Comparison of ENCODE assay signal across 26 cellular contexts in the genomic region with DNA sequence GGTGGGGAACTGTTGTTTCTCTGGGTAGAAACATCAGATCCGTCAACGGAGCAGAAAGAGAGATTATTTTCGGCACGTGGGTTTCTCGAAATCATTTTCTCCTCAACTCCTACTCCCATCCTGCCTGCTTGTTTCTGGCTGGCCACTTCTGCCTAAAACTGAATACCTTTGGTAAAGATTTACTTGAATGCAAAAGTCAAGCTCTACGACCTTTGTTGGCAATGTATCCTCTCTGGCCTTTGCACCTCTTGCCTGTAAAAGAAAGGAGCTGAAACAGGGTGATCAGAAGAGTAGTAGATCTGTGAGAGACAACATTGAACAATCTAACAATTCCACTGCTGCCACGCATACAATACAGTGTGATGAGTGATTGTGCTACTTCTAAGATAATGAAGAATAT.
"Had no signal": no experiment of that assay in that cellular context is flagged by ENCODE, and none has a peak within 500 bp of the region (broad histone marks: within the 10 kb centered on the region; RNA-seq: fewer than 3 reads in every experiment).

No MANE protein-coding gene starts in this region.

- H3K27me3 ChIP-seq: Peyer's patch, SJCRH30 had no signal

- H3K4me2 ChIP-seq: SK-N-SH had no signal

- H3K4me3 Mint-ChIP-seq: activated CD4-positive, alpha-beta memory T cell treated with anti-CD3 and anti-CD28 coated beads, Interleukin-2, amount 10 ng/mL, durations not matched to agents 7 days and 5 days; activated CD4-positive, alpha-beta T cell treated with anti-CD3 and anti-CD28 coated beads for 36 hours; activated naive CD4-positive, alpha-beta T cell treated with anti-CD3 and anti-CD28 coated beads, Interleukin-2, amount 10 ng/mL, durations not matched to agents 7 days and 5 days; activated naive CD8-positive, alpha-beta T cell treated with anti-CD3 and anti-CD28 coated beads for 36 hours; activated T-cell treated with anti-CD3 and anti-CD28 coated beads, Interleukin-2, amount 50 U/mL, for 72 hours had no signal

- H3K4me3 ChIP-seq: Peyer's patch, SJCRH30 had no signal

- H3K36me3 Mint-ChIP-seq: activated naive CD4-positive, alpha-beta T cell treated with anti-CD3 and anti-CD28 coated beads, Interleukin-2, amount 10 ng/mL, durations not matched to agents 7 days and 5 days; activated naive CD8-positive, alpha-beta T cell treated with anti-CD3 and anti-CD28 coated beads for 36 hours had no signal

- H3K4me1 ChIP-seq: Peyer's patch had no signal

- H3K27ac Mint-ChIP-seq: activated CD4-positive, alpha-beta memory T cell treated with anti-CD3 and anti-CD28 coated beads, Interleukin-2, amount 10 ng/mL, durations not matched to agents 7 days and 5 days; activated CD4-positive, alpha-beta T cell treated with anti-CD3 and anti-CD28 coated beads for 36 hours; activated naive CD4-positive, alpha-beta T cell treated with anti-CD3 and anti-CD28 coated beads, Interleukin-2, amount 10 ng/mL, durations not matched to agents 7 days and 5 days; activated naive CD8-positive, alpha-beta T cell treated with anti-CD3 and anti-CD28 coated beads for 36 hours; activated T-cell treated with anti-CD3 and anti-CD28 coated beads, Interleukin-2, amount 50 U/mL, for 72 hours; activated T-helper 2 cell treated with anti-CD3 and anti-CD28 coated beads, Interferon-gamma antibody, Interleukin-2, Interleukin-4, amounts not matched to agents 10 μg/mL and 5 μg/mL and 100 μg/mL, durations not matched to agents 14 hours and 24 hours and 36 hours had no signal

- H3K9me3 ChIP-seq: Peyer's patch, SJCRH30, SK-N-SH had no signal

- H3K27me3 Mint-ChIP-seq: activated CD4-positive, alpha-beta memory T cell treated with anti-CD3 and anti-CD28 coated beads, Interleukin-2, amount 10 ng/mL, durations not matched to agents 7 days and 5 days; activated CD4-positive, alpha-beta T cell treated with anti-CD3 and anti-CD28 coated beads for 36 hours had no signal

- H3K27ac ChIP-seq: RWPE1, SJCRH30, VCaP had no signal

- H3K9me3 Mint-ChIP-seq: activated CD4-positive, alpha-beta memory T cell treated with anti-CD3 and anti-CD28 coated beads, Interleukin-2, amount 10 ng/mL, durations not matched to agents 7 days and 5 days; activated naive CD4-positive, alpha-beta T cell treated with anti-CD3 and anti-CD28 coated beads, Interleukin-2, amount 10 ng/mL, durations not matched to agents 7 days and 5 days; activated naive CD8-positive, alpha-beta T cell treated with anti-CD3 and anti-CD28 coated beads for 36 hours; activated T-cell treated with anti-CD3 and anti-CD28 coated beads, Interleukin-2, amount 50 U/mL, for 72 hours; activated T-helper 2 cell treated with anti-CD3 and anti-CD28 coated beads, Interferon-gamma antibody, Interleukin-2, Interleukin-4, amounts not matched to agents 10 μg/mL and 5 μg/mL and 100 μg/mL, durations not matched to agents 14 hours and 24 hours and 36 hours had no signal

- H3K9ac ChIP-seq: SK-N-SH had no signal

- DNase-seq: activated CD4-positive, alpha-beta memory T cell treated with anti-CD3 and anti-CD28 coated beads, Interleukin-2, amount 10 ng/mL, durations not matched to agents 7 days and 5 days; activated CD4-positive, alpha-beta T cell treated with anti-CD3 and anti-CD28 coated beads for 36 hours; activated CD4-positive, alpha-beta T cell treated with anti-CD3 and anti-CD28 coated beads, Interleukin-2, amount 50 U/mL, for 1 hour; activated CD8-positive, alpha-beta memory T cell treated with anti-CD3 and anti-CD28 coated beads, Interleukin-2, amount 50 U/mL, for 4 hours; activated gamma-delta T cell treated with Interleukin-2 at 50 U/mL for 16 hours; activated naive CD4-positive, alpha-beta T cell treated with anti-CD3 and anti-CD28 coated beads, Interleukin-2, amount 10 ng/mL, durations not matched to agents 7 days and 5 days; activated naive CD8-positive, alpha-beta T cell treated with anti-CD3 and anti-CD28 coated beads for 36 hours; activated T-cell treated with anti-CD3 and anti-CD28 coated beads, Interleukin-2, amount 50 U/mL, for 72 hours; Kasumi-1; KBM-7; NCI-H1105 treated with DMSO at 0.1 percent for 48 hours; NCI-H1436 treated with DMSO at 0.1 percent for 48 hours; NCI-H187 treated with DMSO at 0.1 percent for 48 hours; NCI-H2107; NCI-H2171 treated with DMSO at 0.1 percent for 48 hours; NCI-H226; NCI-H526 treated with DMSO at 0.1 percent for 48 hours; NCI-H82; Right ventricle myocardium superior; SJCRH30; SK-N-SH; T-helper 1 cell had no signal

- H3K36me3 ChIP-seq: Peyer's patch, SJCRH30 had no signal
